8 cellular contexts compared by ENCODE assay signal in genomic region chr16:67846063-67846319, GRCh38. TPM values are rescaled to one million over a fixed set of nuclear protein-coding genes. Genes with fewer than 3 reads are reported as not detected.
DNase-seq lines count a peak whose midpoint lies in the region; ATAC-seq and TF ChIP-seq lines count a peak whose summit lies in the region.

No MANE protein-coding gene starts in this region.

- peak overlapping the region; percentile 79 for H3K4me2 ChIP-seq in DND-41 (ENCODE audit: insufficient read depth, low read length)
- peak overlapping the region; percentile 90 for H3K4me2 ChIP-seq in PC-3 (ENCODE audit: low read length)
- H3K4me2 ChIP-seq in parathyroid adenoma (ENCODE audit: low read length) = peak overlapping the region; percentile 96

- peak overlapping the region; percentile 73 for H2AFZ ChIP-seq in DND-41 (ENCODE audit: low read depth, low read length)
- H2AFZ ChIP-seq in PC-3 (ENCODE audit: low read length) = peak overlapping the region; percentile 73
- H2AFZ ChIP-seq in parathyroid adenoma = peak overlapping the region; percentile 94

- H3K9ac ChIP-seq in DND-41 (ENCODE audit: low read depth, low read length) = peak overlapping the region; percentile 95
- peak overlapping the region; percentile 100 for H3K9ac ChIP-seq in PC-3 (ENCODE audit: low read length)
- no peak overlapping the region for H3K9ac ChIP-seq in parathyroid adenoma

- POLR2A ChIA-PET in PC-3 (lab: Charles Lee; ENCODE audit: unreplicated experiment) = interaction anchor here (0.6 to 0.9 kb wide), 3 partner anchors 10 to 27 kb away, joined by 3 to 4 read pairs (median 4); no protein-coding TSS in a partner anchor

- H4K20me1 ChIP-seq in DND-41 (ENCODE audit: insufficient read depth, low read length) (peaks cover 55% of the 10 kb centered on the region), PC-3 (ENCODE audit: low read length) (peaks cover 14% of the 10 kb centered on the region; the same call in 1 of the 2 replicates)

- no peaks in the 10 kb centered on the region for H3K9me3 ChIP-seq in DND-41 (ENCODE audit: insufficient read depth, low read length, severe bottlenecking)
- H3K9me3 ChIP-seq in PC-3 (ENCODE audit: low read length) = no peaks in the 10 kb centered on the region
- H3K9me3 ChIP-seq in parathyroid adenoma (ENCODE audit: control insufficient read depth, low read length) = no peaks in the 10 kb centered on the region

- CTCF ChIA-PET in PC-3 (lab: Charles Lee) = interaction anchor here (0.5 kb wide), 1 partner anchor 23 kb away, joined by 5 read pairs; no protein-coding TSS in a partner anchor

- DNase-seq in DND-41 = no peak
- no peak for DNase-seq in PC-3
- no peak for DNase-seq in epithelial cell of esophagus (ENCODE audit: low read depth)
- no peak for DNase-seq in T1000 (lab: John Stamatoyannopoulos, UW)
- DNase-seq in hepatic stellate cell (ENCODE audit: low spot score) = no peak
- no peak for DNase-seq in occipital lobe (lab: John Stamatoyannopoulos, UW)

- TF ChIP-seq CTCF in DND-41 (IDR thresholded peaks at IDR 0.05; ENCODE audit: borderline replicate concordance, extremely low read depth, low read length, poor library complexity, severe bottlenecking) (no peak), PC-3 (conservative IDR thresholded peaks at IDR 0.05; ENCODE audit: low read depth, low read length) (no peak), epithelial cell of esophagus (IDR thresholded peaks at IDR 0.05; ENCODE audit: insufficient read depth, low read depth, low read length, missing control alignments) (no peak), parathyroid adenoma (IDR thresholded peaks at IDR 0.05) (no peak)

- H3K27ac ChIP-seq in DND-41 (ENCODE audit: low read length) (peak overlapping the region; percentile 86), PC-3 (ENCODE audit: low read length) (peak overlapping the region; percentile 81), parathyroid adenoma (peak overlapping the region; percentile 88)

- H3K4me3 ChIP-seq in DND-41 (ENCODE audit: low read depth in 1 of 2, low read length in 2 of 2) = peak overlapping the region; percentile 98 to 99; a peak in 3 of 4 replicates
- H3K4me3 ChIP-seq in PC-3 (ENCODE audit: low read length) = peak overlapping the region; percentile 98
- H3K4me3 ChIP-seq in epithelial cell of esophagus (ENCODE audit: low read length) = peak overlapping the region; percentile 74
- H3K4me3 ChIP-seq in parathyroid adenoma (ENCODE audit: low read depth, low read length) = peak overlapping the region; percentile 83

- ATAC-seq in DND-41 (ENCODE audit: insufficient read depth, low read depth) = no peak
- ATAC-seq in PC-3 = no peak
- ATAC-seq in GM19467 (IDR thresholded peaks at IDR 0.05; ENCODE audit: unreplicated experiment) = no peak

- H3K4me1 ChIP-seq in DND-41 (ENCODE audit: insufficient read depth, low read length) (peaks cover 65% of the 10 kb centered on the region), PC-3 (ENCODE audit: insufficient read depth, low read length) (peaks cover 38% of the 10 kb centered on the region), parathyroid adenoma (peaks cover 22% of the 10 kb centered on the region)

- H3K79me2 ChIP-seq in DND-41 (ENCODE audit: insufficient read depth, low read length) (peaks cover 79% of the 10 kb centered on the region), PC-3 (ENCODE audit: low read length) (peaks cover 78% of the 10 kb centered on the region), parathyroid adenoma (peaks cover 41% of the 10 kb centered on the region)

- intact Hi-C loops in PC-3 (cut with micrococcal nuclease) = loop anchor here (2.0 kb wide), 1 partner anchor 15 kb away; no protein-coding TSS in a partner anchor

- no peaks in the 10 kb centered on the region for H3K9me2 ChIP-seq in PC-3 (replicated peaks; ENCODE audit: low read length)

- no peaks in the 10 kb centered on the region for H3F3A ChIP-seq in PC-3 (ENCODE audit: low read length, unreplicated experiment)

- BruUV-seq in PC-3 (replicated peaks; lab: Mats Ljungman, UMichigan) = TSS peak; percentile 36

- H3K36me3 ChIP-seq in DND-41 (ENCODE audit: insufficient read depth, low read length) = peaks cover 37% of the 10 kb centered on the region
- no peaks in the 10 kb centered on the region for H3K36me3 ChIP-seq in PC-3 (ENCODE audit: low read depth, low read length)
- H3K36me3 ChIP-seq in parathyroid adenoma (ENCODE audit: control insufficient read depth, insufficient read depth, low read length) = no peaks in the 10 kb centered on the region

- H3K27me3 ChIP-seq in DND-41 (ENCODE audit: insufficient read depth, low read length, poor library complexity) (no peaks in the 10 kb centered on the region), PC-3 (ENCODE audit: low read length) (no peaks in the 10 kb centered on the region), parathyroid adenoma (ENCODE audit: control insufficient read depth, insufficient read depth, low read length) (no peaks in the 10 kb centered on the region)

RNA-seq across cellular contexts. Expression of gene NUTF2, which starts 0.7 kb away (rescaled TPM):
- 98.5 and 167 TPM in 2 replicates for total RNA-seq in PC-3 (2014; rRNA removed)
- total RNA-seq in occipital lobe = 73.2 TPM

RNA-seq across cellular contexts. Expression of gene CENPT, which starts 1.5 kb away (rescaled TPM):
- total RNA-seq in PC-3 (2014; rRNA removed) (31.8 and 35.1 TPM in 2 replicates), occipital lobe (19.7 TPM)

RNA-seq across cellular contexts. Expression of gene THAP11, which starts 3.9 kb away (rescaled TPM):
- total RNA-seq in PC-3 (2014; rRNA removed) (39.1 and 39.8 TPM in 2 replicates), occipital lobe (25.3 TPM)

RNA-seq across cellular contexts. Expression of gene EDC4, which starts 26.9 kb away (rescaled TPM):
- total RNA-seq in PC-3 (2014; rRNA removed) (58.9 and 94.7 TPM in 2 replicates), occipital lobe (45.2 TPM)

RNA-seq across cellular contexts. Expression of gene NRN1L, which starts 38.7 kb away (rescaled TPM):
- not detected in 2 replicates for total RNA-seq in PC-3 (2014; rRNA removed)
- not detected for total RNA-seq in occipital lobe
